8 cellular contexts compared by ENCODE assay signal in genomic region chr19:45251452-45252354, GRCh38.
DNase-seq lines count a peak whose midpoint lies in the region; ATAC-seq and TF ChIP-seq lines count a peak whose summit lies in the region.

No MANE protein-coding gene starts in this region.

- 0 out of 2 replicates have a peak, but pooled peaks cover 7% of the 10 kb centered on the region for H3K36me3 ChIP-seq in RWPE2 (ENCODE audit: low read depth)
- no peaks in the 10 kb centered on the region for H3K36me3 ChIP-seq in muscle layer of duodenum (ENCODE audit: control insufficient read depth in 1 of 2, insufficient read depth in 2 of 2, low read length in 2 of 2)

- DNase-seq in GM12864 (ENCODE audit: low read depth) = no peak
- DNase-seq in RWPE2 (ENCODE audit: low spot score) = no peak
- peak in 1 of 3 experiments; percentile 8 for DNase-seq in effector memory CD8-positive, alpha-beta T cell
- DNase-seq in COLO668 (lab: John Stamatoyannopoulos, UW; ENCODE audit: unreplicated experiment) = no peak
- no peak for DNase-seq in effector CD4-positive, alpha-beta T cell

- H3K9me3 Mint-ChIP-seq in effector memory CD8-positive, alpha-beta T cell = no peaks in the 10 kb centered on the region

- peaks cover 44 to 49% of the 10 kb centered on the region in 2 donors for H3K4me1 Mint-ChIP-seq in effector memory CD8-positive, alpha-beta T cell (ENCODE audit: low read depth in 2 of 2)

- peak overlapping the region; percentile 53 for H3K27ac ChIP-seq in RWPE2 (ENCODE audit: poor library complexity, severe bottlenecking)
- no peak overlapping the region for H3K27ac ChIP-seq in muscle layer of duodenum (ENCODE audit: low read length)

- H3K4me3 Mint-ChIP-seq in effector memory CD8-positive, alpha-beta T cell = peak overlapping the region; percentile 90 to 94

- H3K4me1 ChIP-seq in RWPE2 (ENCODE audit: insufficient read depth, poor library complexity, severe bottlenecking) (no peaks in the 10 kb centered on the region), muscle layer of duodenum (ENCODE audit: control insufficient read depth in 1 of 2, insufficient read depth in 2 of 2, low read length in 2 of 2) (peaks cover 11 to 49% of the 10 kb centered on the region in 2 donors)

- peak overlapping the region; percentile 87 for H3K4me3 ChIP-seq in GM12864 (ENCODE audit: low read depth, low read length)
- peak overlapping the region; percentile 66 for H3K4me3 ChIP-seq in RWPE2 (ENCODE audit: severe bottlenecking)
- peak overlapping the region; percentile 66 to 93 for H3K4me3 ChIP-seq in muscle layer of duodenum (ENCODE audit: low read depth in 1 of 2, low read length in 2 of 2)

- H3K36me3 Mint-ChIP-seq in effector memory CD8-positive, alpha-beta T cell (ENCODE audit: insufficient read depth) = peaks cover 4% of the 10 kb centered on the region

- H3K27me3 ChIP-seq in RWPE2 (ENCODE audit: insufficient read depth, poor library complexity, severe bottlenecking) (no peaks in the 10 kb centered on the region), muscle layer of duodenum (ENCODE audit: low read depth, low read length) (no peaks in the 10 kb centered on the region)

- peak; percentile 45 for ATAC-seq in RWPE2 (ENCODE audit: low read depth)
- ATAC-seq in effector memory CD8-positive, alpha-beta T cell (replicated peaks) = peak; percentile 34
- ATAC-seq in GM21576 (IDR thresholded peaks at IDR 0.05; ENCODE audit: unreplicated experiment) = no peak
- no peak for ATAC-seq in GM18498 (IDR thresholded peaks at IDR 0.05; ENCODE audit: unreplicated experiment)

- H3K27ac Mint-ChIP-seq in effector memory CD8-positive, alpha-beta T cell = peak overlapping the region; percentile 91 to 97

- H3K27me3 Mint-ChIP-seq in effector memory CD8-positive, alpha-beta T cell = no peaks in the 10 kb centered on the region

- TF ChIP-seq CTCF in GM12864 (IDR thresholded peaks at IDR 0.05; ENCODE audit: low read depth, low read length, missing control alignments) = no peak
- TF ChIP-seq CTCF in RWPE2 (IDR thresholded peaks at IDR 0.05; ENCODE audit: poor library complexity, severe bottlenecking) = no peak

- H3K9me3 ChIP-seq in RWPE2 (ENCODE audit: severe bottlenecking) = no peaks in the 10 kb centered on the region
- H3K9me3 ChIP-seq in muscle layer of duodenum (ENCODE audit: control insufficient read depth in 1 of 2, low read length in 2 of 2) = no peaks in the 10 kb centered on the region

Comparison
In these comparisons a context has a peak if more than half of its experiments do, and no peak if none do; other contexts are left out.
1. ATAC-seq: peak in RWPE2 (single experiment) and effector memory CD8-positive, alpha-beta T cell (single experiment); none in GM21576 (single experiment) and GM18498 (single experiment).
2. Peak in every context shown above with its lines, with median percentiles within 50 percentile points of each other: H3K4me3 ChIP-seq.